ENCODE assay signal across 9 cellular contexts in the genomic region with DNA sequence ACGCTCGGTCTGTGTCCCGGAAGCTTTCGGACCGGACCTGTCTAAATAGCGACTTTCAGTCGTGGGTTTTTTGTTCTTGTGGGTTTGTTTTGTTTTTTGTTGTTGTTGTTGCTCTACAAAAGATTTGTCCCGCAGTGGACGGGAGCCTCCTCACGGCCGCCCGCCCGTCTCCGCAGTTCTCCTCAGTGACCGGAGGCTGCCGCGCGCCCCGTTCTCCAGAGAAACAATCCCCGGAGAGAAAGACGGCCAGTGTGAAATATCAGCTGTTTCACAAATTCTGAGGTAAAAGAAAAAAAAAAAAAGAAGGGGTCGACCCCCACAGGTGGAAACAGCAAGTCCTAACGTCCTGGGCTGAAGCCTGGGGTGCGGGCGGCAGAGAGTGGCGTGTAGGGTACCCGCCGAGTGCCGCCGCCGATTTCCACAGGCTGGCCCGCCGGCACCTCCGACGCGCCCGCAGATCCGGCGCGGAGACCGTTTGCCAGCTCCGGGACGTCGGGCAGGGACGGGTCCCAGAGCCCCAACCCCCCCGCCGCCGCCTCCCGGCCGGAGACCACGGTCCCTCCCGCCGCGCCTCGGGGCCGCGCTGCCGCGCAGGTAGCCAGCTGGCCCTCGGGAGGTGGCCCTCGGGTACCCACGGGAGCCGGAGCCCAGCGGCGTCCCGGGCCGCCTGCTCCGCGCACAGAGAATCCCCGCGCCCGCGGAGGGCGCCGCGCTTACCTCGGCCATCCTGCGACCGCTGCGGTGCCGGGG. TPM values are rescaled to one million over a fixed set of nuclear protein-coding genes. Genes with fewer than 3 reads are reported as not detected.
DNase-seq lines count a peak whose midpoint lies in the region; ATAC-seq, FAIRE-seq and TF ChIP-seq lines count a peak whose summit lies in the region.
"Had no signal": no experiment of that assay in that cellular context is flagged by ENCODE, and none has a peak within 500 bp of the region (broad histone marks: within the 10 kb centered on the region; RNA-seq: fewer than 3 reads in every experiment).

No MANE protein-coding gene starts in this region.

- POLR2A ChIA-PET in A549 (lab: Yijun Ruan, JAX) (no interaction called here), HEK293T (lab: Yijun Ruan, JAX) (no interaction called here)

- H3K4me1 ChIP-seq in A549 (peaks cover 37% of the 10 kb centered on the region), ectodermal cell (ENCODE audit: control insufficient read depth, insufficient read depth, low read length) (peaks cover 8% of the 10 kb centered on the region), mesodermal cell (ENCODE audit: control insufficient read depth, insufficient read depth, low read length, poor library complexity, severe bottlenecking) (peaks cover 48% of the 10 kb centered on the region)

- ATAC-seq in A549 = no peak
- no peak for ATAC-seq in HG03378 (IDR thresholded peaks at IDR 0.05; ENCODE audit: unreplicated experiment)
- no peak for ATAC-seq in GM21381 (IDR thresholded peaks at IDR 0.05; ENCODE audit: unreplicated experiment)

- 76% methylated on average over 54 of the region's 81 CpGs for WGBS in A549 (ENCODE audit: missing lambda C conversion rate)
- WGBS in ectodermal cell, 2 experiments = 2% methylated on average over 81 of the region's 81 CpGs
- WGBS in mesodermal cell (ENCODE audit: insufficient coverage in 2 of 2), 2 experiments = 1% methylated on average over 63 to 73 of the region's 81 CpGs

- H3K36me3 ChIP-seq in ectodermal cell (ENCODE audit: control insufficient read depth, insufficient read depth, low read length) (no peaks in the 10 kb centered on the region), mesodermal cell (ENCODE audit: control insufficient read depth, insufficient read depth, low read length) (peaks cover 3% of the 10 kb centered on the region)
- H3K36me3 ChIP-seq: neutrophil had no signal

- H3K4me2 ChIP-seq in A549 = peak overlapping the region; percentile 70

- H3K9me3 ChIP-seq in A549 = no peaks in the 10 kb centered on the region
- no peaks in the 10 kb centered on the region for H3K9me3 ChIP-seq in ectodermal cell (ENCODE audit: control insufficient read depth, low read length)
- H3K9me3 ChIP-seq in mesodermal cell (ENCODE audit: control insufficient read depth, low read length) = no peaks in the 10 kb centered on the region
- H3K9me3 ChIP-seq: neutrophil had no signal

- DNase-seq in A549 (ENCODE audit: low read depth in 1 of 2, low spot score in 1 of 2) (no peak), HEK293T (ENCODE audit: extremely low spot score) (peak; percentile 38), NCI-H2196 treated with DMSO at 0.1 percent for 48 hours (lab: John Stamatoyannopoulos, UW; ENCODE audit: unreplicated experiment) (no peak), NCI-H345 (lab: John Stamatoyannopoulos, UW) (no peak)

- H3K4me3 ChIP-seq in A549 (peak overlapping the region; percentile 40), ectodermal cell (ENCODE audit: insufficient read depth, low read depth, low read length) (peak overlapping the region; percentile 44), mesodermal cell (ENCODE audit: extremely low read depth, insufficient read depth, low read length, poor library complexity, severe bottlenecking) (peak overlapping the region; percentile 72)

- TF ChIP-seq POLR2A in A549 (IDR thresholded peaks at IDR 0.05; ENCODE audit: low read length) = no peak

- TF ChIP-seq CTCF in A549 (IDR thresholded peaks at IDR 0.05) = no peak

- TF ChIP-seq RAD21 in A549 (conservative IDR thresholded peaks at IDR 0.05 in 1 of 2, IDR thresholded peaks at IDR 0.05 in 1 of 2) = no peak

- no peak for TF ChIP-seq EP300 in A549 (IDR thresholded peaks at IDR 0.05)

- CTCF ChIA-PET in A549 (lab: Yijun Ruan, JAX) (interaction anchor here (1.0 to 7.9 kb wide), 5 partner anchors 19 to 86 kb away, joined by 3 to 40 read pairs (median 3); no protein-coding TSS in a partner anchor), HEK293T (lab: Yijun Ruan, JAX) (no interaction called here)

- H3K27ac ChIP-seq in A549 = peak overlapping the region in 1 of 2 experiments; percentile 68; a peak in 2 of 6 replicates
- no peak overlapping the region for H3K27ac ChIP-seq in ectodermal cell (ENCODE audit: insufficient read depth, low read depth, low read length, poor library complexity, severe bottlenecking)
- no peak overlapping the region for H3K27ac ChIP-seq in mesodermal cell (ENCODE audit: low read depth, low read length, severe bottlenecking)
- H3K27ac ChIP-seq: neutrophil had no signal

- no peak for FAIRE-seq in A549 (lab: Jason Lieb, UNC)

- H3K27me3 ChIP-seq in ectodermal cell (ENCODE audit: control insufficient read depth, insufficient read depth, low read length, poor library complexity, severe bottlenecking) = peaks cover 83% of the 10 kb centered on the region

TF ChIP-seq in A549, 52 proteins besides CTCF, POLR2A, EP300 and RAD21:
- TF ChIP-seq MYC (IDR thresholded peaks at IDR 0.05; ENCODE audit: borderline replicate concordance, low read length) (no peak), FOSB (CRISPR knock-in tag; IDR thresholded peaks at IDR 0.05) (no peak)
- TF ChIP-seq, protein P1, sequence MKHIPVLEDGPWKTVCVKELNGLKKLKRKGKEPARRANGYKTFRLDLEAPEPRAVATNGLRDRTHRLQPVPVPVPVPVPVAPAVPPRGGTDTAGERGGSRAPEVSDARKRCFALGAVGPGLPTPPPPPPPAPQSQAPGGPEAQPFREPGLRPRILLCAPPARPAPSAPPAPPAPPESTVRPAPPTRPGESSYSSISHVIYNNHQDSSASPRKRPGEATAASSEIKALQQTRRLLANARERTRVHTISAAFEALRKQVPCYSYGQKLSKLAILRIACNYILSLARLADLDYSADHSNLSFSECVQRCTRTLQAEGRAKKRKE (CRISPR knock-in tag; IDR thresholded peaks at IDR 0.05; ENCODE audit: low read depth) = no peak
- TF ChIP-seq, protein P2, sequence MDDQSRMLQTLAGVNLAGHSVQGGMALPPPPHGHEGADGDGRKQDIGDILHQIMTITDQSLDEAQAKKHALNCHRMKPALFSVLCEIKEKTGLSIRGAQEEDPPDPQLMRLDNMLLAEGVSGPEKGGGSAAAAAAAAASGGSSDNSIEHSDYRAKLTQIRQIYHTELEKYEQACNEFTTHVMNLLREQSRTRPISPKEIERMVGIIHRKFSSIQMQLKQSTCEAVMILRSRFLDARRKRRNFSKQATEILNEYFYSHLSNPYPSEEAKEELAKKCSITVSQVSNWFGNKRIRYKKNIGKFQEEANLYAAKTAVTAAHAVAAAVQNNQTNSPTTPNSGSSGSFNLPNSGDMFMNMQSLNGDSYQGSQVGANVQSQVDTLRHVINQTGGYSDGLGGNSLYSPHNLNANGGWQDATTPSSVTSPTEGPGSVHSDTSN (IDR thresholded peaks at IDR 0.05) = no peak

TF ChIP-seq in HEK293T, 16 proteins besides CTCF, POLR2A, EP300 and RAD21:
- TF ChIP-seq FOXM1 (IDR thresholded peaks at IDR 0.05; ENCODE audit: borderline replicate concordance) (no peak), ZNF384 (IDR thresholded peaks at IDR 0.05) (no peak), ELF4 (IDR thresholded peaks at IDR 0.05) (no peak), ARNT (IDR thresholded peaks at IDR 0.05) (no peak), SUZ12 (IDR thresholded peaks at IDR 0.05) (no peak), FOXK2 (IDR thresholded peaks at IDR 0.05) (no peak), PKNOX1 (IDR thresholded peaks at IDR 0.05) (no peak), BHLHE40 (IDR thresholded peaks at IDR 0.05; ENCODE audit: borderline replicate concordance) (no peak), SP1 (IDR thresholded peaks at IDR 0.05) (no peak), L3MBTL2 (conservative IDR thresholded peaks at IDR 0.05) (no peak; the same call in 1 of the 2 replicates), TARDBP (IDR thresholded peaks at IDR 0.05) (no peak), CTBP1 (IDR thresholded peaks at IDR 0.05; ENCODE audit: borderline replicate concordance) (no peak), LEF1 (IDR thresholded peaks at IDR 0.05; ENCODE audit: borderline replicate concordance) (no peak), HDGF (IDR thresholded peaks at IDR 0.05; ENCODE audit: borderline replicate concordance) (no peak), FOXA1 (IDR thresholded peaks at IDR 0.05) (no peak), NFRKB (IDR thresholded peaks at IDR 0.05) (no peak)

RNA-seq across cellular contexts. Expression of gene BNC1, which starts 0.5 kb away (rescaled TPM):
- polyA plus RNA-seq in A549 (2011; rRNA removed) (0.34 and 0.44 TPM in 2 replicates), A549 (2017; fragmentation: RNase III; extraction: RNeasy Plus Mini Kit Qiagen cat#74134 plus additional on column Dnase treatment) (0.22 to 0.43 TPM (median 0.28 TPM) in 3 replicates)
- polyA plus RNA-seq in A549 (2012; cell fraction: cytosol; rRNA removed) = 0.21 and 0.32 TPM in 2 replicates
- polyA plus RNA-seq in A549 (2012; cell fraction: nucleus; rRNA removed) = 0.40 and 0.43 TPM in 2 replicates
- polyA minus RNA-seq in A549 (2011; rRNA and poly(A)+ RNA removed) = 0.78 and 1.3 TPM in 2 replicates
- polyA plus RNA-seq in ectodermal cell (2013, experiment 1 of 4) = 0.28 TPM
- polyA plus RNA-seq in ectodermal cell (2013, experiment 2 of 4) = 0.37 TPM
- polyA plus RNA-seq in ectodermal cell (2013, experiment 3 of 4) = 1.3 TPM
- polyA plus RNA-seq in ectodermal cell (2013, experiment 4 of 4) = 0.53 TPM
- polyA plus RNA-seq in mesodermal cell (2013, experiment 1 of 2) = 12.0 TPM
- 13.5 TPM for polyA plus RNA-seq in mesodermal cell (2013, experiment 2 of 2)
